Comparison of ENCODE assay signal across 8 cellular contexts in genomic region chr1:23567629-23567995, GRCh38. TPM values are rescaled to one million over a fixed set of nuclear protein-coding genes. Genes with fewer than 3 reads are reported as not detected.
A peak's percentile ranks its signal among the peaks of the same experiment; 100 is the strongest.
DNase-seq lines count a peak whose midpoint lies in the region; TF ChIP-seq lines count a peak whose summit lies in the region.

No MANE protein-coding gene starts in this region.

- peak overlapping the region; percentile 86 for H4K8ac ChIP-seq in mesenchymal stem cell (ENCODE audit: low read length)

- H3K27ac ChIP-seq in cingulate gyrus (ENCODE audit: low read depth, low read length), result peak overlapping the region; percentile 60
- no peak overlapping the region for H3K27ac ChIP-seq in mesenchymal stem cell (ENCODE audit: low read length, poor library complexity, severe bottlenecking)
- H3K27ac ChIP-seq in tibial artery, result peak overlapping the region; percentile 94 to 97

- no peak overlapping the region for H2BK5ac ChIP-seq in mesenchymal stem cell (ENCODE audit: low read depth, low read length, poor library complexity, severe bottlenecking)

- no peak for DNase-seq in activated CD4-positive, alpha-beta memory T cell treated with anti-CD3 and anti-CD28 coated beads for 36 hours
- DNase-seq in activated CD4-positive, alpha-beta memory T cell treated with anti-CD3 and anti-CD28 coated beads, Interleukin-2, amount 10 ng/mL, durations not matched to agents 7 days and 5 days, result no peak
- DNase-seq in mesenchymal stem cell, result no peak
- DNase-seq in tibial artery, result no peak
- DNase-seq in DMS153 (lab: John Stamatoyannopoulos, UW), result no peak
- no peak for DNase-seq in NCI-H446 (lab: John Stamatoyannopoulos, UW)
- DNase-seq in GDM1 (lab: John Stamatoyannopoulos, UW), result no peak

- H2BK12ac ChIP-seq in mesenchymal stem cell (ENCODE audit: low read length in 2 of 2), result peak overlapping the region; percentile 60 to 99

- H3K9me3 ChIP-seq in mesenchymal stem cell (ENCODE audit: control insufficient read depth, low read length) (no peaks in the 10 kb centered on the region), tibial artery (no peaks in the 10 kb centered on the region)

- TF ChIP-seq CTCF in tibial artery (IDR thresholded peaks at IDR 0.05), result no peak

- 77% methylated on average over 12 of the region's 15 CpGs for WGBS in mesenchymal stem cell

- peak overlapping the region; percentile 30 to 99 for H3K18ac ChIP-seq in mesenchymal stem cell (ENCODE audit: low read depth in 1 of 2, low read length in 2 of 2)

- peak overlapping the region; percentile 95 for H3K4me2 ChIP-seq in mesenchymal stem cell (ENCODE audit: low read length, poor library complexity, severe bottlenecking)

- peaks cover 22% of the 10 kb centered on the region for H3K27me3 Mint-ChIP-seq in activated CD4-positive, alpha-beta memory T cell treated with anti-CD3 and anti-CD28 coated beads for 36 hours
- peaks cover 70% of the 10 kb centered on the region for H3K27me3 Mint-ChIP-seq in activated CD4-positive, alpha-beta memory T cell treated with anti-CD3 and anti-CD28 coated beads, Interleukin-2, amount 10 ng/mL, durations not matched to agents 7 days and 5 days

- H3K36me3 Mint-ChIP-seq in activated CD4-positive, alpha-beta memory T cell treated with anti-CD3 and anti-CD28 coated beads for 36 hours, result no peaks in the 10 kb centered on the region
- H3K36me3 Mint-ChIP-seq in activated CD4-positive, alpha-beta memory T cell treated with anti-CD3 and anti-CD28 coated beads, Interleukin-2, amount 10 ng/mL, durations not matched to agents 7 days and 5 days (ENCODE audit: low read depth), result no peaks in the 10 kb centered on the region

- intact Hi-C loops in activated CD4-positive, alpha-beta memory T cell treated with anti-CD3 and anti-CD28 coated beads for 36 hours (cut with micrococcal nuclease), result no loop called here
- intact Hi-C loops in tibial artery (cut with DNase I; ENCODE audit: low total_unique reads), result no loop called here

- CTCF ChIA-PET in activated CD4-positive, alpha-beta memory T cell treated with anti-CD3 and anti-CD28 coated beads for 36 hours (lab: Charles Lee), result interaction anchor here (1.0 to 2.7 kb wide), 4 partner anchors 8 to 70 kb away, joined by 3 to 10 read pairs (median 4); no protein-coding TSS in a partner anchor
- CTCF ChIA-PET in activated CD4-positive, alpha-beta memory T cell treated with anti-CD3 and anti-CD28 coated beads, Interleukin-2, amount 10 ng/mL, durations not matched to agents 7 days and 5 days (lab: Charles Lee), result interaction anchor here (0.5 to 1.3 kb wide), 3 partner anchors 9 to 465 kb away, joined by 3 to 4 read pairs (median 3); no protein-coding TSS in a partner anchor

- H3K4me3 ChIP-seq in mesenchymal stem cell (ENCODE audit: insufficient read depth in 1 of 2, low read depth in 1 of 2, low read length in 2 of 2) (peak overlapping the region; percentile 54 to 56), tibial artery (peak overlapping the region; percentile 58 to 68)

- H3K4me1 ChIP-seq in mesenchymal stem cell (ENCODE audit: control insufficient read depth, insufficient read depth, low read depth, low read length) (peaks cover 8% of the 10 kb centered on the region), tibial artery (peaks cover 0 to 63% (median 44%) of the 10 kb centered on the region in 4 donors)

- peak overlapping the region; percentile 98 for H2BK120ac ChIP-seq in mesenchymal stem cell (ENCODE audit: low read depth, low read length)

- POLR2A ChIA-PET in activated CD4-positive, alpha-beta memory T cell treated with anti-CD3 and anti-CD28 coated beads for 36 hours (lab: Charles Lee), result interaction anchor here (1.4 kb wide), 1 partner anchor 9 kb away, joined by 5 read pairs; the partner anchor contains the start of gene ID3
- POLR2A ChIA-PET in activated CD4-positive, alpha-beta memory T cell treated with anti-CD3 and anti-CD28 coated beads, Interleukin-2, amount 10 ng/mL, durations not matched to agents 7 days and 5 days (lab: Charles Lee), result interaction anchor here (1.0 kb wide), 1 partner anchor 10 kb away, joined by 3 read pairs; no protein-coding TSS in a partner anchor

- peak overlapping the region; percentile 39 for H2BK15ac ChIP-seq in mesenchymal stem cell (ENCODE audit: low read depth, poor library complexity, severe bottlenecking)

- H3K79me1 ChIP-seq in mesenchymal stem cell (replicated peaks; ENCODE audit: low read length, poor library complexity, severe bottlenecking), result no peaks in the 10 kb centered on the region

- H2AK5ac ChIP-seq in mesenchymal stem cell (ENCODE audit: low read length, severe bottlenecking), result no peak overlapping the region

- H3K27ac Mint-ChIP-seq in activated CD4-positive, alpha-beta memory T cell treated with anti-CD3 and anti-CD28 coated beads for 36 hours, result no peak overlapping the region
- no peak overlapping the region for H3K27ac Mint-ChIP-seq in activated CD4-positive, alpha-beta memory T cell treated with anti-CD3 and anti-CD28 coated beads, Interleukin-2, amount 10 ng/mL, durations not matched to agents 7 days and 5 days

- H3K4me3 Mint-ChIP-seq in activated CD4-positive, alpha-beta memory T cell treated with anti-CD3 and anti-CD28 coated beads for 36 hours, result peak overlapping the region; percentile 48
- no peak overlapping the region for H3K4me3 Mint-ChIP-seq in activated CD4-positive, alpha-beta memory T cell treated with anti-CD3 and anti-CD28 coated beads, Interleukin-2, amount 10 ng/mL, durations not matched to agents 7 days and 5 days

- H3K27me3 ChIP-seq in mesenchymal stem cell (ENCODE audit: control insufficient read depth in 1 of 2, insufficient read depth in 1 of 2, low read length in 2 of 2) (peaks cover 0 to 12% of the 10 kb centered on the region in 2 experiments), tibial artery (no peaks in the 10 kb centered on the region)

- peaks cover 10% of the 10 kb centered on the region for H3K4me1 Mint-ChIP-seq in activated CD4-positive, alpha-beta memory T cell treated with anti-CD3 and anti-CD28 coated beads for 36 hours (ENCODE audit: low read depth)
- H3K4me1 Mint-ChIP-seq in activated CD4-positive, alpha-beta memory T cell treated with anti-CD3 and anti-CD28 coated beads, Interleukin-2, amount 10 ng/mL, durations not matched to agents 7 days and 5 days, result peaks cover 8% of the 10 kb centered on the region

- H2AFZ ChIP-seq in mesenchymal stem cell (ENCODE audit: low read depth, low read length), result peak overlapping the region; percentile 6

- no peaks in the 10 kb centered on the region for H3K9me3 Mint-ChIP-seq in activated CD4-positive, alpha-beta memory T cell treated with anti-CD3 and anti-CD28 coated beads for 36 hours
- H3K9me3 Mint-ChIP-seq in activated CD4-positive, alpha-beta memory T cell treated with anti-CD3 and anti-CD28 coated beads, Interleukin-2, amount 10 ng/mL, durations not matched to agents 7 days and 5 days, result no peaks in the 10 kb centered on the region

- peak overlapping the region; percentile 49 to 96 for H3K4ac ChIP-seq in mesenchymal stem cell (ENCODE audit: low read depth in 1 of 2, low read length in 2 of 2)

- peak overlapping the region in 1 of 2 experiments; percentile 13 for H3K14ac ChIP-seq in mesenchymal stem cell (ENCODE audit: low read length in 2 of 2)

- no peaks in the 10 kb centered on the region for H3K36me3 ChIP-seq in mesenchymal stem cell (ENCODE audit: control insufficient read depth in 1 of 2, insufficient read depth in 2 of 2, low read depth in 1 of 2, low read length in 2 of 2)
- H3K36me3 ChIP-seq in tibial artery, result no peaks in the 10 kb centered on the region

- H4K91ac ChIP-seq in mesenchymal stem cell (ENCODE audit: low read length), result peak overlapping the region; percentile 89

- no peak overlapping the region for H3K23ac ChIP-seq in mesenchymal stem cell (ENCODE audit: low read length in 2 of 2)

- H3K9ac ChIP-seq in mesenchymal stem cell (ENCODE audit: low read length), result peak overlapping the region; percentile 51

RNA-seq across cellular contexts. Expression of gene ID3, which starts 8.3 kb away (rescaled TPM):
- 10 to 100 TPM; 35.9 to 36.2 TPM for total RNA-seq in activated CD4-positive, alpha-beta memory T cell treated with anti-CD3 and anti-CD28 coated beads for 36 hours
- total RNA-seq in activated CD4-positive, alpha-beta memory T cell treated with anti-CD3 and anti-CD28 coated beads, Interleukin-2, amount 10 ng/mL, durations not matched to agents 7 days and 5 days, result 10 to 100 TPM; 14.7 to 14.8 TPM
- 497 TPM for polyA plus RNA-seq in mesenchymal stem cell (2013, experiment 1 of 2)
- 504 TPM for polyA plus RNA-seq in mesenchymal stem cell (2013, experiment 2 of 2)

RNA-seq across cellular contexts. Expression of gene E2F2, which starts 36.6 kb away (rescaled TPM):
- total RNA-seq in activated CD4-positive, alpha-beta memory T cell treated with anti-CD3 and anti-CD28 coated beads for 36 hours, result 10 to 100 TPM; 22.1 to 26.3 TPM
- 10 to 100 TPM; 93.4 to 98.9 TPM for total RNA-seq in activated CD4-positive, alpha-beta memory T cell treated with anti-CD3 and anti-CD28 coated beads, Interleukin-2, amount 10 ng/mL, durations not matched to agents 7 days and 5 days
- polyA plus RNA-seq in mesenchymal stem cell (2013, experiment 1 of 2), result 0.59 TPM
- 0.44 TPM for polyA plus RNA-seq in mesenchymal stem cell (2013, experiment 2 of 2)
